8 cellular contexts compared by ENCODE assay signal in the genomic region with DNA sequence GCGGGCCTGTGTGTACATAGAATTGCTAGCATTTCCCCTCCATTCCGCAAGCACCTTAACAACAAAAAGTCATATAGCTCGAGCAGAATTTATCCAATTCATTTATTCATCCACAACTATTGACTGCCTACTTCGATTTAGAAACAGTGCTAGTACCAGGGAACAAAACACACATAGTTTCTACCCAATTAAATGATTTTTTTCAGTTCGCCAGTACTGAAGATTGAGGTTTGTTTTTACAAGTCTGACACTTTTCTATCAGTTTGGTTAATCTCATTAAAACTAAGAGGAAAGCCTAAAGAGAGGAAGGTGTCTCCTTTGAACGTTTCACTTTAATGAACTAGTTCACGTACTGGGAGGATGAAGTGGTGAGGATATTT. TPM values are rescaled to one million over a fixed set of nuclear protein-coding genes. Genes with fewer than 3 reads are reported as not detected.
DNase-seq lines count a peak whose midpoint lies in the region; ATAC-seq and TF ChIP-seq lines count a peak whose summit lies in the region.

No MANE protein-coding gene starts in this region.

- DNase-seq in DMS79 treated with DMSO at 0.1 percent for 48 hours (lab: John Stamatoyannopoulos, UW) (peak; percentile 58), DMS79 (lab: John Stamatoyannopoulos, UW) (no peak), right cardiac atrium (no peak), spleen (no peak), A172 (ENCODE audit: low spot score) (no peak), NCI-H128 (lab: John Stamatoyannopoulos, UW; ENCODE audit: unreplicated experiment) (no peak)
- DNase-seq in effector CD8-positive, alpha-beta T cell (lab: John Stamatoyannopoulos, UW), result no peak

- no peaks in the 10 kb centered on the region for H3K27me3 ChIP-seq in right cardiac atrium (ENCODE audit: control insufficient read depth, insufficient read depth)
- no peaks in the 10 kb centered on the region for H3K27me3 ChIP-seq in spleen (replicated peaks in 1 of 7)

- no peak for ATAC-seq in right cardiac atrium

- H3K4me3 ChIP-seq in WI38 (ENCODE audit: low read depth, low read length), result peak overlapping the region; percentile 96
- peak overlapping the region; percentile 73 for H3K4me3 ChIP-seq in right cardiac atrium (ENCODE audit: low read length)
- H3K4me3 ChIP-seq in spleen, result peak overlapping the region; percentile 75 to 96 (median 84)

- under 1% methylated on average over 7 of the region's 7 CpGs for WGBS in right cardiac atrium
- WGBS in spleen, 5 donors, result 0 to 1% (median 0%) methylated on average over 7 of the region's 7 CpGs

- H3K4me1 ChIP-seq in right cardiac atrium (ENCODE audit: control insufficient read depth, insufficient read depth, low read length) (no peaks in the 10 kb centered on the region), spleen (peaks cover 18 to 77% (median 60%) of the 10 kb centered on the region in 6 donors)

- no peak for TF ChIP-seq POLR2A in spleen (IDR thresholded peaks at IDR 0.05)

- TF ChIP-seq CTCF in WI38 (IDR thresholded peaks at IDR 0.05; ENCODE audit: low read depth, low read length), result no peak
- TF ChIP-seq CTCF in spleen (IDR thresholded peaks at IDR 0.05 in 8 of 11, conservative IDR thresholded peaks at IDR 0.05 in 3 of 11), result no peak

- intact Hi-C loops in right cardiac atrium (cut with DNase I), result loop anchor here in 1 of 4 donors (5.0 kb wide), 1 partner anchor 69 kb away; no protein-coding TSS in a partner anchor
- intact Hi-C loops in spleen (cut with DNase I; ENCODE audit: low total_unique reads), result loop anchor here (10.0 kb wide), 1 partner anchor 134 kb away; a partner anchor contains a TSS

- H3K9me3 ChIP-seq in right cardiac atrium (ENCODE audit: control insufficient read depth, low read length) (no peaks in the 10 kb centered on the region), spleen (peaks cover 0 to 3% (median 0%) of the 10 kb centered on the region in 8 donors)

- peak overlapping the region; percentile 76 for H3K27ac ChIP-seq in right cardiac atrium (ENCODE audit: low read length)
- H3K27ac ChIP-seq in spleen, result peak overlapping the region; percentile 66 to 94 (median 92)

- H3K36me3 ChIP-seq in spleen, result peaks cover 0 to 26% (median 10%) of the 10 kb centered on the region in 6 donors

RNA-seq across cellular contexts. Expression of a gene that starts 0.6 kb away (rescaled TPM):
- 10 to 100 TPM; 18.0 to 23.0 (median 19.3) TPM for total RNA-seq in right cardiac atrium
- polyA plus RNA-seq in right cardiac atrium, result 25.1 TPM
- total RNA-seq in spleen, result 10 to 100 TPM; 19.1 to 27.7 (median 24.9) TPM
- 10 to 100 TPM; 34.3 to 56.3 (median 41.5) TPM for polyA plus RNA-seq in spleen
- 38.4 and 53.2 TPM in 2 replicates for total RNA-seq in A172 (2014; rRNA removed; shearing (Covaris generic))

RNA-seq across cellular contexts. Expression of a gene that starts 0.6 kb away (rescaled TPM):
- 10 to 100 TPM; 26.1 to 28.5 (median 27.1) TPM for total RNA-seq in right cardiac atrium
- 11.5 TPM for polyA plus RNA-seq in right cardiac atrium
- 10 to 100 TPM; 32.0 to 68.9 (median 55.5) TPM for total RNA-seq in spleen
- polyA plus RNA-seq in spleen, result 10 to 100 TPM in 1 of 3 donors, 1 to 10 TPM in 2; 5.1 to 15.0 (median 8.4) TPM
- total RNA-seq in A172 (2014; rRNA removed; shearing (Covaris generic)), result 5.0 and 5.5 TPM in 2 replicates
